ENCODE assay signal across 7 cellular contexts in genomic region chr6:8088355-8088754, GRCh38. TPM values are rescaled to one million over a fixed set of nuclear protein-coding genes. Genes with fewer than 3 reads are reported as not detected.
DNase-seq lines count a peak whose midpoint lies in the region; ATAC-seq, FAIRE-seq and TF ChIP-seq lines count a peak whose summit lies in the region.
"Not testable (repeated sequence)": the region's sequence is repeated elsewhere in the genome, so short reads cannot be mapped to it uniquely, and the experiment has no call there.

No MANE protein-coding gene starts in this region.

- WGBS in K562 (ENCODE audit: insufficient coverage, low coverage, missing lambda C conversion rate): 90% methylated on average over 2 of the region's 2 CpGs
- over 99% methylated on average over 2 of the region's 2 CpGs for WGBS in HepG2 (ENCODE audit: low lambda C conversion rate)

- H2AFZ ChIP-seq in K562 (ENCODE audit: low read depth, low read length); HepG2 (ENCODE audit: low read length): not testable (repeated sequence)

- BruUV-seq in K562 (replicated peaks; lab: Mats Ljungman, UMichigan); HepG2 (replicated peaks; lab: Mats Ljungman, UMichigan): not testable (repeated sequence)

- intact Hi-C loops in K562 (cut with micrococcal nuclease); HepG2 (cut with micrococcal nuclease; ENCODE audit: unreplicated experiment): not testable (repeated sequence)

- H3K4me3 ChIP-seq in K562; HepG2 (replicated peaks in 1 of 3; ENCODE audit: insufficient read depth in 1 of 3, low read depth in 2 of 3, low read length in 3 of 3); thoracic aorta: not testable (repeated sequence)

- not testable (repeated sequence) for H3K4me3 Mint-ChIP-seq in activated T-helper 17 cell treated with anti-CD3 and anti-CD28 coated beads, Interleukin-2, amount 50 U/mL, for 72 hours; activated naive CD8-positive, alpha-beta T cell treated with anti-CD3 and anti-CD28 coated beads, Interleukin-2, amount 10 ng/mL, durations not matched to agents 7 days and 5 days
- H3K4me3 Mint-ChIP-seq in endothelial cell (ENCODE audit: unreplicated experiment): peak overlapping the region; percentile 72

- peak; percentile 53 for DNase-seq in CD1c-positive myeloid dendritic cell (ENCODE audit: extremely low spot score)
- not testable (repeated sequence) for DNase-seq in activated naive CD8-positive, alpha-beta T cell treated with anti-CD3 and anti-CD28 coated beads, Interleukin-2, amount 10 ng/mL, durations not matched to agents 7 days and 5 days; K562 (ENCODE audit: extremely low read depth in 1 of 4, low spot score in 3 of 4); endothelial cell (ENCODE audit: low spot score); HepG2 (ENCODE audit: low spot score); thoracic aorta (ENCODE audit: low spot score)

- not testable (repeated sequence) for H4K20me1 ChIP-seq in K562 (replicated peaks; ENCODE audit: control insufficient read depth, insufficient read depth, low read length); HepG2 (ENCODE audit: insufficient read depth, low read length)

- not testable (repeated sequence) for H3K9me3 Mint-ChIP-seq in activated T-helper 17 cell treated with anti-CD3 and anti-CD28 coated beads, Interleukin-2, amount 50 U/mL, for 72 hours; endothelial cell (ENCODE audit: unreplicated experiment)
- peaks cover 11% of the 10 kb centered on the region for H3K9me3 Mint-ChIP-seq in activated naive CD8-positive, alpha-beta T cell treated with anti-CD3 and anti-CD28 coated beads, Interleukin-2, amount 10 ng/mL, durations not matched to agents 7 days and 5 days

- H3K36me3 ChIP-seq in K562 (ENCODE audit: control insufficient read depth, insufficient read depth, low read length) (peaks cover 95% of the 10 kb centered on the region), HepG2 (replicated peaks in 1 of 2; ENCODE audit: control insufficient read depth in 1 of 2, insufficient read depth in 2 of 2, low read length in 2 of 2) (peaks cover 24 to 59% of the 10 kb centered on the region in 2 experiments)
- not testable (repeated sequence) for H3K36me3 ChIP-seq in thoracic aorta

- H3K27me3 Mint-ChIP-seq in activated T-helper 17 cell treated with anti-CD3 and anti-CD28 coated beads, Interleukin-2, amount 50 U/mL, for 72 hours; activated naive CD8-positive, alpha-beta T cell treated with anti-CD3 and anti-CD28 coated beads, Interleukin-2, amount 10 ng/mL, durations not matched to agents 7 days and 5 days; endothelial cell (ENCODE audit: unreplicated experiment): not testable (repeated sequence)

- H3K27me3 ChIP-seq in K562 (ENCODE audit: control insufficient read depth in 2 of 2, insufficient read depth in 2 of 2, low read length in 2 of 2); HepG2 (ENCODE audit: control insufficient read depth in 1 of 2, insufficient read depth in 2 of 2, low read length in 2 of 2); thoracic aorta (replicated peaks; ENCODE audit: insufficient read depth): not testable (repeated sequence)

- not testable (repeated sequence) for FAIRE-seq in K562 (lab: Jason Lieb, UNC); HepG2 (lab: Jason Lieb, UNC)

- H3K9ac ChIP-seq in K562 (ENCODE audit: insufficient read depth in 1 of 2, low read depth in 2 of 2, low read length in 2 of 2); HepG2 (ENCODE audit: insufficient read depth, low read depth, low read length): not testable (repeated sequence)

- in situ Hi-C loops in K562 (cut with MboI); HepG2 (cut with HindIII; ENCODE audit: extremely low pct_ligation_motif_present, low pct_unique_long_range_greater_than_20kb): not testable (repeated sequence)

- ATAC-seq in activated T-helper 17 cell treated with anti-CD3 and anti-CD28 coated beads, Interleukin-2, amount 50 U/mL, for 72 hours (replicated peaks); activated naive CD8-positive, alpha-beta T cell treated with anti-CD3 and anti-CD28 coated beads, Interleukin-2, amount 10 ng/mL, durations not matched to agents 7 days and 5 days (ENCODE audit: low read depth); K562; HepG2; thoracic aorta (ENCODE audit: insufficient number of reproducible peaks, low FRiP score, low read depth): not testable (repeated sequence)

- peaks cover 85% of the 10 kb centered on the region for H3K79me2 ChIP-seq in K562 (ENCODE audit: control insufficient read depth, insufficient read depth, low read length)
- peaks cover 12% of the 10 kb centered on the region for H3K79me2 ChIP-seq in HepG2 (ENCODE audit: insufficient read depth, low read length)

- TF ChIP-seq RAD21 in K562 (CRISPR knock-in tag; conservative IDR thresholded peaks at IDR 0.05 in 1 of 2, IDR thresholded peaks at IDR 0.05 in 1 of 2); HepG2 (CRISPR knock-in tag; IDR thresholded peaks at IDR 0.05): not testable (repeated sequence)

- not testable (repeated sequence) for TF ChIP-seq CTCF in K562 (IDR thresholded peaks at IDR 0.05 in 2 of 3, conservative IDR thresholded peaks at IDR 0.05 in 1 of 3; ENCODE audit: insufficient read depth in 2 of 3, low read depth in 1 of 3, low read length in 3 of 3); endothelial cell (IDR thresholded peaks at IDR 0.05; ENCODE audit: unreplicated experiment); HepG2 (CRISPR knock-in tag; IDR thresholded peaks at IDR 0.05); thoracic aorta (IDR thresholded peaks at IDR 0.05)

- not testable (repeated sequence) for H3K27ac ChIP-seq in K562 (ENCODE audit: extremely low read depth, low read depth, low read length); HepG2 (ENCODE audit: extremely low read length, insufficient read depth, low read length)
- H3K27ac ChIP-seq in thoracic aorta: peak overlapping the region; percentile 75 to 81

- not testable (repeated sequence) for H3K4me2 ChIP-seq in K562 (ENCODE audit: insufficient read depth, low read length); HepG2 (ENCODE audit: low read depth, low read length)

- not testable (repeated sequence) for H3K9me3 ChIP-seq in K562 (replicated peaks; ENCODE audit: control insufficient read depth, insufficient read depth, low read depth, low read length); HepG2 (ENCODE audit: low read length); thoracic aorta

- not testable (repeated sequence) for TF ChIP-seq POLR2A in K562 (conservative IDR thresholded peaks at IDR 0.05); HepG2 (IDR thresholded peaks at IDR 0.05; ENCODE audit: insufficient read depth in 1 of 2, low read depth in 2 of 2, low read length in 2 of 2)

- POLR2A ChIA-PET in activated naive CD8-positive, alpha-beta T cell treated with anti-CD3 and anti-CD28 coated beads, Interleukin-2, amount 10 ng/mL, durations not matched to agents 7 days and 5 days (lab: Charles Lee): interaction anchor here (1.1 kb wide), 1 partner anchor 14 kb away, joined by 3 read pairs; the partner anchor contains the start of gene EEF1E1
- POLR2A ChIA-PET in K562 (lab: Yijun Ruan, JAX): interaction anchor here (0.6 to 1.2 kb wide), 3 partner anchors 10 to 16 kb away, joined by 3 read pairs; partner anchors contain the start of gene EEF1E1
- POLR2A ChIA-PET in HepG2 (lab: Yijun Ruan, JAX): interaction anchor here (1.0 to 1.1 kb wide), 2 partner anchors 14 to 24 kb away, joined by 3 to 7 read pairs; partner anchors contain the start of gene EEF1E1

- H3K9me1 ChIP-seq in K562 (ENCODE audit: control insufficient read depth, insufficient read depth, low read length): not testable (repeated sequence)

- CTCF ChIA-PET in K562 (lab: Yijun Ruan, JAX; ENCODE audit: low intra/inter-chr PET ratio); HepG2 (lab: Yijun Ruan, JAX; ENCODE audit: low intra/inter-chr PET ratio, low total read pairs): not testable (repeated sequence)

- peaks cover 88% of the 10 kb centered on the region for H3K36me3 Mint-ChIP-seq in activated T-helper 17 cell treated with anti-CD3 and anti-CD28 coated beads, Interleukin-2, amount 50 U/mL, for 72 hours (ENCODE audit: low read depth)
- peaks cover 61% of the 10 kb centered on the region for H3K36me3 Mint-ChIP-seq in activated naive CD8-positive, alpha-beta T cell treated with anti-CD3 and anti-CD28 coated beads, Interleukin-2, amount 10 ng/mL, durations not matched to agents 7 days and 5 days
- peaks cover 42% of the 10 kb centered on the region for H3K36me3 Mint-ChIP-seq in endothelial cell (ENCODE audit: low read depth, unreplicated experiment)

- TF ChIP-seq EP300 in K562 (IDR thresholded peaks at IDR 0.05; ENCODE audit: low read length); HepG2 (IDR thresholded peaks at IDR 0.05; ENCODE audit: low read depth in 2 of 2, low read length in 2 of 2); HepG2 (CRISPR knock-in tag; IDR thresholded peaks at IDR 0.05; ENCODE audit: borderline replicate concordance): not testable (repeated sequence)

- peak overlapping the region; percentile 42 for H3K27ac Mint-ChIP-seq in activated T-helper 17 cell treated with anti-CD3 and anti-CD28 coated beads, Interleukin-2, amount 50 U/mL, for 72 hours
- peak overlapping the region; percentile 36 for H3K27ac Mint-ChIP-seq in activated naive CD8-positive, alpha-beta T cell treated with anti-CD3 and anti-CD28 coated beads, Interleukin-2, amount 10 ng/mL, durations not matched to agents 7 days and 5 days
- not testable (repeated sequence) for H3K27ac Mint-ChIP-seq in endothelial cell (ENCODE audit: unreplicated experiment)

- H3K4me1 ChIP-seq in K562 (replicated peaks in 1 of 2; ENCODE audit: control insufficient read depth in 2 of 2, insufficient read depth in 2 of 2, low read length in 2 of 2) (peaks cover 0 to 21% of the 10 kb centered on the region in 2 experiments; a peak in 4 of 5 replicates), HepG2 (ENCODE audit: insufficient read depth, low read length) (peaks cover 31% of the 10 kb centered on the region), thoracic aorta (ENCODE audit: control insufficient read depth in 1 of 2, low read depth in 2 of 2) (peaks cover 25 to 42% of the 10 kb centered on the region in 2 donors)

- peaks cover 32% of the 10 kb centered on the region for H3K4me1 Mint-ChIP-seq in activated T-helper 17 cell treated with anti-CD3 and anti-CD28 coated beads, Interleukin-2, amount 50 U/mL, for 72 hours
- H3K4me1 Mint-ChIP-seq in activated naive CD8-positive, alpha-beta T cell treated with anti-CD3 and anti-CD28 coated beads, Interleukin-2, amount 10 ng/mL, durations not matched to agents 7 days and 5 days; endothelial cell (ENCODE audit: unreplicated experiment): not testable (repeated sequence)

RNA-seq across cellular contexts. Expression of gene EEF1E1, which starts 14.0 kb away (rescaled TPM):
- total RNA-seq in activated T-helper 17 cell treated with anti-CD3 and anti-CD28 coated beads, Interleukin-2, amount 50 U/mL, for 72 hours: 10 to 100 TPM; 31.3 to 73.9 TPM
- 10 to 100 TPM; 26.0 to 26.7 TPM for total RNA-seq in activated naive CD8-positive, alpha-beta T cell treated with anti-CD3 and anti-CD28 coated beads, Interleukin-2, amount 10 ng/mL, durations not matched to agents 7 days and 5 days
- total RNA-seq in K562 (2011; cell fraction: chromatin; rRNA removed; ENCODE audit: low replicate concordance): 49.0 and 93.0 TPM in 2 replicates
- total RNA-seq in K562 (2011; cell fraction: nucleolus; rRNA removed): 41.2 and 52.1 TPM in 2 replicates
- total RNA-seq in K562 (2011; cell fraction: nucleoplasm; rRNA removed): 66.7 and 82.7 TPM in 2 replicates
- total RNA-seq in K562 (2014; rRNA removed) (131 and 162 TPM in 2 replicates), K562 (2014; rRNA removed; fragmentation: Illumina TruSeq; extraction: Trizol) (327 and 355 TPM in 2 replicates), K562 (2015; rRNA removed; fragmentation: Illumina TruSeq; extraction: Trizol) (239 and 263 TPM in 2 replicates), K562 (2021) (135 and 150 TPM in 2 replicates), endothelial cell (ENCODE audit: unreplicated experiment) (14.0 TPM), HepG2 (2016; rRNA removed; fragmentation: Illumina TruSeq; extraction: Trizol) (188 and 270 TPM in 2 replicates), thoracic aorta (10 to 100 TPM; 26.8 to 52.8 TPM)
- polyA plus RNA-seq in K562 (2011; rRNA removed) (262 and 338 TPM in 2 replicates), K562 (2014; fragmentation: Illumina TruSeq; extraction: Trizol) (219 and 229 TPM in 2 replicates), K562 (2014; fragmentation: Nextera tagmentation; extraction: Ambion mirVana) (1,000 to 10,000 TPM; 1,212 to 1,355 TPM), K562 (2014; rRNA removed) (302 and 419 TPM in 2 replicates), HepG2 (2011; rRNA removed) (94.5 and 128 TPM in 2 replicates)
- 118 and 166 TPM in 2 replicates for polyA plus RNA-seq in K562 (2011; cell fraction: cytosol; rRNA removed)
- 46.5 and 86.2 TPM in 2 replicates for polyA plus RNA-seq in K562 (2011; cell fraction: nucleus; rRNA removed)
- polyA plus RNA-seq in K562 (2012): 176 and 223 TPM in 2 replicates
- polyA minus RNA-seq in K562 (2011; rRNA and poly(A)+ RNA removed): 106 and 107 TPM in 2 replicates
- polyA minus RNA-seq in K562 (2011; cell fraction: cytosol; rRNA and poly(A)+ RNA removed): 28.8 and 41.5 TPM in 2 replicates
- 39.9 and 68.0 TPM in 2 replicates for polyA minus RNA-seq in K562 (2011; cell fraction: nucleus; rRNA and poly(A)+ RNA removed)
- total RNA-seq in HepG2 (2016; cell fraction: cytosol; rRNA removed; fragmentation: Illumina TruSeq; extraction: Trizol; ENCODE audit: low read depth): 62.9 and 68.9 TPM in 2 replicates
- 186 and 287 TPM in 2 replicates for total RNA-seq in HepG2 (2016; cell fraction: insoluble cytoplasmic fraction; rRNA removed; fragmentation: Illumina TruSeq; extraction: Trizol)
- total RNA-seq in HepG2 (2016; cell fraction: membrane; rRNA removed; fragmentation: Illumina TruSeq; extraction: Trizol): 86.5 and 89.3 TPM in 2 replicates
- total RNA-seq in HepG2 (2016; cell fraction: nucleus; rRNA removed; fragmentation: Illumina TruSeq; extraction: Trizol): 93.4 and 98.7 TPM in 2 replicates
- 93.8 and 101 TPM in 2 replicates for polyA plus RNA-seq in HepG2 (2011; cell fraction: cytosol; rRNA removed)
- polyA plus RNA-seq in HepG2 (2011; cell fraction: nucleus; rRNA removed): 27.9 and 33.4 TPM in 2 replicates
- polyA plus RNA-seq in HepG2 (2012): 93.5 and 97.9 TPM in 2 replicates
- 51.5 and 51.7 TPM in 2 replicates for polyA plus RNA-seq in HepG2 (2016; cell fraction: cytosol; fragmentation: Illumina TruSeq; extraction: Trizol; ENCODE audit: low read depth)
- polyA plus RNA-seq in HepG2 (2016; cell fraction: insoluble cytoplasmic fraction; fragmentation: Illumina TruSeq; extraction: Trizol; ENCODE audit: low read depth): 263 and 287 TPM in 2 replicates
- 64.6 and 67.7 TPM in 2 replicates for polyA plus RNA-seq in HepG2 (2016; cell fraction: membrane; fragmentation: Illumina TruSeq; extraction: Trizol; ENCODE audit: low read depth)
- 113 and 114 TPM in 2 replicates for polyA plus RNA-seq in HepG2 (2016; cell fraction: nucleus; fragmentation: Illumina TruSeq; extraction: Trizol; ENCODE audit: insufficient read depth, low read depth)
- polyA minus RNA-seq in HepG2 (2011; rRNA and poly(A)+ RNA removed; ENCODE audit: low replicate concordance): 20.7 and 22.4 TPM in 2 replicates
- 21.0 and 30.3 TPM in 2 replicates for polyA minus RNA-seq in HepG2 (2011; cell fraction: cytosol; rRNA and poly(A)+ RNA removed)
- polyA minus RNA-seq in HepG2 (2011; cell fraction: nucleus; rRNA and poly(A)+ RNA removed): 82.0 and 84.3 TPM in 2 replicates

RNA-seq across cellular contexts. Expression of gene BLOC1S5, which starts 24.2 kb away (rescaled TPM):
- 10 to 100 TPM; 18.7 to 22.7 TPM for total RNA-seq in activated T-helper 17 cell treated with anti-CD3 and anti-CD28 coated beads, Interleukin-2, amount 50 U/mL, for 72 hours
- 10 to 100 TPM; 17.1 to 25.9 TPM for total RNA-seq in activated naive CD8-positive, alpha-beta T cell treated with anti-CD3 and anti-CD28 coated beads, Interleukin-2, amount 10 ng/mL, durations not matched to agents 7 days and 5 days
- 10.1 and 22.8 TPM in 2 replicates for total RNA-seq in K562 (2011; cell fraction: chromatin; rRNA removed; ENCODE audit: low replicate concordance)
- 5.3 and 5.5 TPM in 2 replicates for total RNA-seq in K562 (2011; cell fraction: nucleolus; rRNA removed)
- 13.9 and 19.7 TPM in 2 replicates for total RNA-seq in K562 (2011; cell fraction: nucleoplasm; rRNA removed)
- 23.6 and 24.3 TPM in 2 replicates for total RNA-seq in K562 (2014; rRNA removed)
- total RNA-seq in K562 (2014; rRNA removed; fragmentation: Illumina TruSeq; extraction: Trizol): 29.6 and 32.8 TPM in 2 replicates
- 28.6 and 32.6 TPM in 2 replicates for total RNA-seq in K562 (2015; rRNA removed; fragmentation: Illumina TruSeq; extraction: Trizol)
- 22.1 and 27.7 TPM in 2 replicates for total RNA-seq in K562 (2021)
- polyA plus RNA-seq in K562 (2011; rRNA removed): 19.9 and 27.9 TPM in 2 replicates
- polyA plus RNA-seq in K562 (2011; cell fraction: cytosol; rRNA removed): 5.5 and 7.7 TPM in 2 replicates
- polyA plus RNA-seq in K562 (2011; cell fraction: nucleus; rRNA removed): 2.7 and 3.7 TPM in 2 replicates
- polyA plus RNA-seq in K562 (2012): 19.8 and 21.9 TPM in 2 replicates
- polyA plus RNA-seq in K562 (2014; fragmentation: Illumina TruSeq; extraction: Trizol): 32.4 and 41.0 TPM in 2 replicates
- 10 to 100 TPM in 1 of 2 experiments, 1 to 10 TPM in 1; 8.5 to 13.1 TPM for polyA plus RNA-seq in K562 (2014; fragmentation: Nextera tagmentation; extraction: Ambion mirVana)
- 16.7 and 22.6 TPM in 2 replicates for polyA plus RNA-seq in K562 (2014; rRNA removed)
- 35.4 and 37.7 TPM in 2 replicates for polyA minus RNA-seq in K562 (2011; rRNA and poly(A)+ RNA removed)
- polyA minus RNA-seq in K562 (2011; cell fraction: cytosol; rRNA and poly(A)+ RNA removed): 6.5 and 7.5 TPM in 2 replicates
- polyA minus RNA-seq in K562 (2011; cell fraction: nucleus; rRNA and poly(A)+ RNA removed): 6.3 and 8.9 TPM in 2 replicates
- 13.2 TPM for total RNA-seq in endothelial cell (ENCODE audit: unreplicated experiment)
- 41.5 and 63.5 TPM in 2 replicates for total RNA-seq in HepG2 (2016; rRNA removed; fragmentation: Illumina TruSeq; extraction: Trizol)
- 11.2 and 12.1 TPM in 2 replicates for total RNA-seq in HepG2 (2016; cell fraction: cytosol; rRNA removed; fragmentation: Illumina TruSeq; extraction: Trizol; ENCODE audit: low read depth)
- total RNA-seq in HepG2 (2016; cell fraction: insoluble cytoplasmic fraction; rRNA removed; fragmentation: Illumina TruSeq; extraction: Trizol): 40.0 and 66.3 TPM in 2 replicates
- total RNA-seq in HepG2 (2016; cell fraction: membrane; rRNA removed; fragmentation: Illumina TruSeq; extraction: Trizol): 32.2 and 33.6 TPM in 2 replicates
- total RNA-seq in HepG2 (2016; cell fraction: nucleus; rRNA removed; fragmentation: Illumina TruSeq; extraction: Trizol): 22.8 and 26.5 TPM in 2 replicates
- polyA plus RNA-seq in HepG2 (2011; rRNA removed): 8.5 and 10.5 TPM in 2 replicates
- polyA plus RNA-seq in HepG2 (2011; cell fraction: cytosol; rRNA removed): 5.3 and 9.2 TPM in 2 replicates
- polyA plus RNA-seq in HepG2 (2011; cell fraction: nucleus; rRNA removed): 1.9 and 2.2 TPM in 2 replicates
- 15.3 and 19.3 TPM in 2 replicates for polyA plus RNA-seq in HepG2 (2012)
- 6.5 and 6.7 TPM in 2 replicates for polyA plus RNA-seq in HepG2 (2016; cell fraction: cytosol; fragmentation: Illumina TruSeq; extraction: Trizol; ENCODE audit: low read depth)
- polyA plus RNA-seq in HepG2 (2016; cell fraction: insoluble cytoplasmic fraction; fragmentation: Illumina TruSeq; extraction: Trizol; ENCODE audit: low read depth): 46.8 and 46.9 TPM in 2 replicates
- 16.1 and 17.3 TPM in 2 replicates for polyA plus RNA-seq in HepG2 (2016; cell fraction: membrane; fragmentation: Illumina TruSeq; extraction: Trizol; ENCODE audit: low read depth)
- polyA plus RNA-seq in HepG2 (2016; cell fraction: nucleus; fragmentation: Illumina TruSeq; extraction: Trizol; ENCODE audit: insufficient read depth, low read depth): 15.0 and 16.2 TPM in 2 replicates
- polyA minus RNA-seq in HepG2 (2011; rRNA and poly(A)+ RNA removed; ENCODE audit: low replicate concordance): 1.4 and 3.1 TPM in 2 replicates
- polyA minus RNA-seq in HepG2 (2011; cell fraction: cytosol; rRNA and poly(A)+ RNA removed): 7.6 and 10.1 TPM in 2 replicates
- 20.7 and 27.4 TPM in 2 replicates for polyA minus RNA-seq in HepG2 (2011; cell fraction: nucleus; rRNA and poly(A)+ RNA removed)
- 10 to 100 TPM in 1 of 2 donors, 1 to 10 TPM in 1; 9.1 to 12.6 TPM for total RNA-seq in thoracic aorta
